8 cellular contexts compared by ENCODE assay signal in genomic region chr6:44245912-44246662, GRCh38. TPM values are rescaled to one million over a fixed set of nuclear protein-coding genes. Genes with fewer than 3 reads are reported as not detected.
DNase-seq lines count a peak whose midpoint lies in the region; ATAC-seq and TF ChIP-seq lines count a peak whose summit lies in the region.

No MANE protein-coding gene starts in this region.

- H3K23ac ChIP-seq in mesenchymal stem cell (ENCODE audit: low read length in 2 of 2): peak overlapping the region in 1 of 2 experiments; percentile 54

- H3K14ac ChIP-seq in mesenchymal stem cell (ENCODE audit: low read length in 2 of 2): peak overlapping the region in 1 of 2 experiments; percentile 86

- H3K9ac ChIP-seq in mesenchymal stem cell (ENCODE audit: low read length): peak overlapping the region; percentile 94

- peak overlapping the region; percentile 96 for H4K91ac ChIP-seq in mesenchymal stem cell (ENCODE audit: low read length)

- POLR2A ChIA-PET in activated CD8-positive, alpha-beta T cell treated with anti-CD3 and anti-CD28 coated beads for 36 hours (lab: Charles Lee): interaction anchor here (0.6 to 10.9 kb wide), 30 partner anchors 8 to 1462 kb away, joined by 3 to 486 read pairs (median 5); partner anchors contain the start of genes CDC5L, MYMX, NFKBIE and SLC29A1

- in situ Hi-C loops in GM18951 (cut with MboI; ENCODE audit: low sequenced_read_pairs, unreplicated experiment): no loop called here

- H3K4me3 ChIP-seq in BE2C (ENCODE audit: low read depth, low read length) (peak overlapping the region; percentile 94), mesenchymal stem cell (ENCODE audit: insufficient read depth in 1 of 2, low read depth in 1 of 2, low read length in 2 of 2) (peak overlapping the region; percentile 74 to 87)

- peak overlapping the region; percentile 83 for H2AFZ ChIP-seq in mesenchymal stem cell (ENCODE audit: low read depth, low read length)

- CTCF ChIA-PET in activated CD8-positive, alpha-beta T cell treated with anti-CD3 and anti-CD28 coated beads for 36 hours (lab: Charles Lee): interaction anchor here (1.0 to 7.3 kb wide), 11 partner anchors 11 to 150 kb away, joined by 3 to 47 read pairs (median 6); partner anchors contain the start of genes AARS2, SLC29A1 and SLC35B2

- H3K9me3 Mint-ChIP-seq in activated CD8-positive, alpha-beta T cell treated with anti-CD3 and anti-CD28 coated beads for 36 hours: no peaks in the 10 kb centered on the region

- DNase-seq in BE2C (peak; percentile 92), NCI-H526 treated with DMSO at 0.1 percent for 48 hours (lab: John Stamatoyannopoulos, UW) (peak; percentile 76), mesenchymal stem cell (peak; percentile 92)
- DNase-seq in activated CD8-positive, alpha-beta T cell treated with anti-CD3 and anti-CD28 coated beads for 36 hours: peak; percentile 89
- DNase-seq in effector CD8-positive, alpha-beta T cell (lab: John Stamatoyannopoulos, UW): peak; percentile 72
- DNase-seq in stimulated activated CD8-positive, alpha-beta memory T cell treated with anti-CD3 and anti-CD28 coated beads, Interleukin-12 subunit alpha, Interleukin-12 subunit beta, amount 100 ng/mL, for 4 hours (ENCODE audit: low read depth): peak; percentile 82

- peaks cover 2% of the 10 kb centered on the region for H3K79me1 ChIP-seq in mesenchymal stem cell (replicated peaks; ENCODE audit: low read length, poor library complexity, severe bottlenecking)

- peak overlapping the region; percentile 86 for H3K4me2 ChIP-seq in mesenchymal stem cell (ENCODE audit: low read length, poor library complexity, severe bottlenecking)

- peaks cover 41% of the 10 kb centered on the region for H3K36me3 ChIP-seq in BE2C
- peaks cover 11 to 27% of the 10 kb centered on the region in 2 experiments for H3K36me3 ChIP-seq in mesenchymal stem cell (ENCODE audit: control insufficient read depth in 1 of 2, insufficient read depth in 2 of 2, low read depth in 1 of 2, low read length in 2 of 2)

- H3K4me3 Mint-ChIP-seq in activated CD8-positive, alpha-beta T cell treated with anti-CD3 and anti-CD28 coated beads for 36 hours: peak overlapping the region; percentile 100

- peaks cover 3% of the 10 kb centered on the region for H3K27me3 Mint-ChIP-seq in activated CD8-positive, alpha-beta T cell treated with anti-CD3 and anti-CD28 coated beads for 36 hours

- intact Hi-C loops in activated CD8-positive, alpha-beta T cell treated with anti-CD3 and anti-CD28 coated beads for 36 hours (cut with micrococcal nuclease): no loop called here

- H3K9me3 ChIP-seq in BE2C: no peaks in the 10 kb centered on the region
- no peaks in the 10 kb centered on the region for H3K9me3 ChIP-seq in mesenchymal stem cell (ENCODE audit: control insufficient read depth, low read length)

- peak; percentile 46 for ATAC-seq in HG03196 (IDR thresholded peaks at IDR 0.05; ENCODE audit: unreplicated experiment)
- ATAC-seq in activated CD8-positive, alpha-beta T cell treated with anti-CD3 and anti-CD28 coated beads for 36 hours: peak; percentile 57

- H3K4ac ChIP-seq in mesenchymal stem cell (ENCODE audit: low read depth in 1 of 2, low read length in 2 of 2): peak overlapping the region; percentile 77 to 95

- 3% methylated on average over 40 of the region's 62 CpGs for WGBS in mesenchymal stem cell

- H3K27me3 ChIP-seq in BE2C: no peaks in the 10 kb centered on the region
- no peaks in the 10 kb centered on the region for H3K27me3 ChIP-seq in mesenchymal stem cell (ENCODE audit: control insufficient read depth in 1 of 2, insufficient read depth in 1 of 2, low read length in 2 of 2)

- peaks cover 8% of the 10 kb centered on the region for H3K4me1 ChIP-seq in BE2C
- peaks cover 13% of the 10 kb centered on the region for H3K4me1 ChIP-seq in mesenchymal stem cell (ENCODE audit: control insufficient read depth, insufficient read depth, low read depth, low read length)

- peak overlapping the region; percentile 87 for H2BK5ac ChIP-seq in mesenchymal stem cell (ENCODE audit: low read depth, low read length, poor library complexity, severe bottlenecking)

- TF ChIP-seq POLR2A in GM18951 (IDR thresholded peaks at IDR 0.05; ENCODE audit: extremely low read depth, insufficient read depth, insufficient read length): peak; percentile 50

- H3K36me3 Mint-ChIP-seq in activated CD8-positive, alpha-beta T cell treated with anti-CD3 and anti-CD28 coated beads for 36 hours (ENCODE audit: low read depth): peaks cover 45% of the 10 kb centered on the region

- peak overlapping the region; percentile 94 to 98 for H3K18ac ChIP-seq in mesenchymal stem cell (ENCODE audit: low read depth in 1 of 2, low read length in 2 of 2)

- H2BK12ac ChIP-seq in mesenchymal stem cell (ENCODE audit: low read length in 2 of 2): peak overlapping the region; percentile 19 to 91

- peak overlapping the region; percentile 87 for H3K27ac ChIP-seq in mesenchymal stem cell (ENCODE audit: low read length, poor library complexity, severe bottlenecking)

- H2BK15ac ChIP-seq in mesenchymal stem cell (ENCODE audit: low read depth, poor library complexity, severe bottlenecking): peak overlapping the region; percentile 78

- peak; percentile 33; the same call in 1 of the 2 replicates for TF ChIP-seq CTCF in BE2C (IDR thresholded peaks at IDR 0.05; ENCODE audit: low read depth, low read length)
- no peak for TF ChIP-seq CTCF in activated CD8-positive, alpha-beta T cell treated with anti-CD3 and anti-CD28 coated beads for 36 hours (IDR thresholded peaks at IDR 0.05)

- H4K8ac ChIP-seq in mesenchymal stem cell (ENCODE audit: low read length): peak overlapping the region; percentile 94

- peak overlapping the region; percentile 87 for H2BK120ac ChIP-seq in mesenchymal stem cell (ENCODE audit: low read depth, low read length)

- peaks cover 33% of the 10 kb centered on the region for H3K4me1 Mint-ChIP-seq in activated CD8-positive, alpha-beta T cell treated with anti-CD3 and anti-CD28 coated beads for 36 hours (ENCODE audit: low read depth)

- H2AK5ac ChIP-seq in mesenchymal stem cell (ENCODE audit: low read length, severe bottlenecking): peak overlapping the region; percentile 29

- H3K27ac Mint-ChIP-seq in activated CD8-positive, alpha-beta T cell treated with anti-CD3 and anti-CD28 coated beads for 36 hours: peak overlapping the region; percentile 100

RNA-seq across cellular contexts. Expression of gene HSP90AB1, which starts 0.8 kb away (rescaled TPM):
- 666 TPM for polyA plus RNA-seq in BE2C (2012; ENCODE audit: insufficient read depth, insufficient read length, low read depth)
- 1,000 to 10,000 TPM; 2,124 to 2,130 TPM for total RNA-seq in activated CD8-positive, alpha-beta T cell treated with anti-CD3 and anti-CD28 coated beads for 36 hours
- polyA plus RNA-seq in mesenchymal stem cell (2013, experiment 1 of 2): 545 TPM
- polyA plus RNA-seq in mesenchymal stem cell (2013, experiment 2 of 2): 525 TPM

RNA-seq across cellular contexts. Expression of gene SLC35B2, which starts 11.2 kb away (rescaled TPM):
- 111 TPM for polyA plus RNA-seq in BE2C (2012; ENCODE audit: insufficient read depth, insufficient read length, low read depth)
- 10 to 100 TPM; 15.4 to 16.7 TPM for total RNA-seq in activated CD8-positive, alpha-beta T cell treated with anti-CD3 and anti-CD28 coated beads for 36 hours
- 80.8 TPM for polyA plus RNA-seq in mesenchymal stem cell (2013, experiment 1 of 2)
- polyA plus RNA-seq in mesenchymal stem cell (2013, experiment 2 of 2): 81.8 TPM

RNA-seq across cellular contexts. Expression of gene NFKBIE, which starts 19.3 kb away (rescaled TPM):
- 26.2 TPM for polyA plus RNA-seq in BE2C (2012; ENCODE audit: insufficient read depth, insufficient read length, low read depth)
- total RNA-seq in activated CD8-positive, alpha-beta T cell treated with anti-CD3 and anti-CD28 coated beads for 36 hours: 10 to 100 TPM; 13.3 to 17.9 TPM
- 4.9 TPM for polyA plus RNA-seq in mesenchymal stem cell (2013, experiment 1 of 2)
- polyA plus RNA-seq in mesenchymal stem cell (2013, experiment 2 of 2): 4.8 TPM

RNA-seq across cellular contexts. Expression of gene SLC29A1, which starts 22.7 kb away (rescaled TPM):
- polyA plus RNA-seq in BE2C (2012; ENCODE audit: insufficient read depth, insufficient read length, low read depth): 184 TPM
- total RNA-seq in activated CD8-positive, alpha-beta T cell treated with anti-CD3 and anti-CD28 coated beads for 36 hours: 10 to 100 TPM; 56.1 to 57.4 TPM
- 31.6 TPM for polyA plus RNA-seq in mesenchymal stem cell (2013, experiment 1 of 2)
- polyA plus RNA-seq in mesenchymal stem cell (2013, experiment 2 of 2): 29.2 TPM

RNA-seq across cellular contexts. Expression of gene TMEM151B, which starts 24.2 kb away (rescaled TPM):
- 8.0 TPM for polyA plus RNA-seq in BE2C (2012; ENCODE audit: insufficient read depth, insufficient read length, low read depth)
- total RNA-seq in activated CD8-positive, alpha-beta T cell treated with anti-CD3 and anti-CD28 coated beads for 36 hours: under 1 TPM in 1 of 2 experiments, not detected in 1; 0.05 TPM
- polyA plus RNA-seq in mesenchymal stem cell (2013, experiment 1 of 2): not detected
- polyA plus RNA-seq in mesenchymal stem cell (2013, experiment 2 of 2): not detected

Comparison
In these comparisons a context has a peak if more than half of its experiments do, and no peak if none do; other contexts are left out.
1. Peak in every context shown above with its lines: DNase-seq, ATAC-seq, H3K4me3 ChIP-seq and H3K27ac ChIP-seq.